Comparison of ENCODE assay signal across 8 cellular contexts in the genomic region with DNA sequence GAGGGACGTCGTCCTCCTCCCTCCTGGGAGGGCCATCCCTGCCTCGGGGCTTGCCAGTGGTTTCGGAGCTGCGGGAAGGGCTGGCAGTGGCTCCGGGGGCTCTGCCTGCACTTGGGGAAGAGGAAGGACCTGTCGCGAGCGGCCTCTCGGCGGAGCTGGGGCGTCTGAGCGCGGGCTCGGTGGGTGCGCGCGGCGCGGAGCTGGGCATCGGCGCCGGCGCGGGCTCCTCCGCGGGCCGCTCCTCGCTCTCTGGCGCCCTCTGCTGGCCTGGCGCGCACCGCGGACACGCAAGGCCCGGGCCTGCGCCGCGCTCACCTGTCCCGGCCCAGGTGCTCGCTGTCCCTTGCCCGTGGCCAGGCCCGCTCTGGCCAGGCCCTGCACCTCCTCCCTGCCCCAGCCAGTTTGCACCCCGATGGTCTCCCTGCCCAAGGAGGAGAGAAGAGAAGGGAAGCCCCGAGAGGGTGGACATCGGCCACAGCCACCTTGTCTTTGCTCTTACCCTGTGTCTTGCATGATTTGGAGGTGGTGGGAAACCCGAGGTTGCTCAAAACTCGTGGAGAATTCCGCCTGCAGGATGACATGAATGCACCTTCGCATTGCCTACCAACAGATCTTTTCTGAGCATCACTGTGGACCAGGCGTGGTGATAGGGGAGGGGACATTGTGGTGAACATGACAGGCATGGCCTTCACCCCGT.
DNase-seq lines count a peak whose midpoint lies in the region; TF ChIP-seq lines count a peak whose summit lies in the region.
"Not testable (repeated sequence)": the region's sequence is repeated elsewhere in the genome, so short reads cannot be mapped to it uniquely, and the experiment has no call there.

No MANE protein-coding gene starts in this region.

- H3K36me3 ChIP-seq in iPS-15b (ENCODE audit: control insufficient read depth, insufficient read depth, low read length), result not testable (repeated sequence)

- peak; percentile 56 for TF ChIP-seq CTCF in Calu3 (IDR thresholded peaks at IDR 0.05; ENCODE audit: unreplicated experiment)
- TF ChIP-seq CTCF in chondrocyte (IDR thresholded peaks at IDR 0.05), result peak; percentile 76

- H3K4me1 ChIP-seq in iPS-15b (ENCODE audit: control insufficient read depth, insufficient read depth, low read length), result not testable (repeated sequence)

- H3K36me3 Mint-ChIP-seq in Calu3 (ENCODE audit: insufficient read depth, unreplicated experiment); IgD-negative memory B cell; chondrocyte (ENCODE audit: low read depth): not testable (repeated sequence)

- not testable (repeated sequence) for H3K9me3 Mint-ChIP-seq in Calu3 (ENCODE audit: low read depth, unreplicated experiment); IgD-negative memory B cell; chondrocyte (ENCODE audit: low read depth)

- H3K4me3 ChIP-seq in iPS-15b (ENCODE audit: low read depth, low read length), result peak overlapping the region; percentile 58

- CTCF ChIA-PET in Calu3 (lab: Charles Lee), result not testable (repeated sequence)

- intact Hi-C loops in Calu3 (cut with micrococcal nuclease; ENCODE audit: unreplicated experiment), result not testable (repeated sequence)
- intact Hi-C loops in posterior cingulate gyrus (cut with DNase I), result loop anchor here (2.0 kb wide), 1 partner anchor 123 kb away; no protein-coding TSS in a partner anchor

- not testable (repeated sequence) for H3K27me3 ChIP-seq in iPS-15b (ENCODE audit: control insufficient read depth, insufficient read depth, low read length)

- H3K9me3 ChIP-seq in iPS-15b (ENCODE audit: control insufficient read depth, insufficient read depth, low read length), result not testable (repeated sequence)

- H3K4me3 Mint-ChIP-seq in Calu3 (ENCODE audit: low read depth, unreplicated experiment), result peak overlapping the region; percentile 65
- peak overlapping the region in 3 of 4 donors; percentile 70 to 91 (median 84) for H3K4me3 Mint-ChIP-seq in IgD-negative memory B cell
- H3K4me3 Mint-ChIP-seq in chondrocyte (ENCODE audit: unreplicated experiment), result peak overlapping the region; percentile 59

- not testable (repeated sequence) for H3K4me1 Mint-ChIP-seq in Calu3 (ENCODE audit: low read depth, unreplicated experiment); IgD-negative memory B cell; chondrocyte (ENCODE audit: low read depth)

- DNase-seq in Calu3, result peak; percentile 80
- peak; percentile 63 for DNase-seq in OCI-M1 (lab: John Stamatoyannopoulos, UW)
- DNase-seq in activated CD8-positive, alpha-beta memory T cell treated with anti-CD3 and anti-CD28 coated beads, Interleukin-2, amount 50 U/mL, for 1 hour (ENCODE audit: extremely low read depth), result peak; percentile 11
- not testable (repeated sequence) for DNase-seq in chondrocyte (ENCODE audit: low spot score)
- DNase-seq in posterior cingulate gyrus, result peak in 9 of 10 donors; percentile 22 to 95 (median 58)
- peak; percentile 61 for DNase-seq in stimulated activated naive CD4-positive, alpha-beta T cell treated with Interleukin-2 at 50 U/mL for 16 hours (lab: John Stamatoyannopoulos, UW)

- H3K27ac Mint-ChIP-seq in Calu3 (ENCODE audit: unreplicated experiment); IgD-negative memory B cell; chondrocyte (ENCODE audit: unreplicated experiment): not testable (repeated sequence)

- H3K9ac ChIP-seq in iPS-15b (ENCODE audit: low read depth, low read length), result not testable (repeated sequence)

- BruUV-seq in Calu3 (replicated peaks; lab: Mats Ljungman, UMichigan), result not testable (repeated sequence)

- H3K27me3 Mint-ChIP-seq in Calu3 (ENCODE audit: unreplicated experiment) (peaks cover 80% of the 10 kb centered on the region), IgD-negative memory B cell (peaks cover 13% of the 10 kb centered on the region), chondrocyte (ENCODE audit: low read depth) (peaks cover 38% of the 10 kb centered on the region)
